In genomic region chr11:69211540-69212120, GRCh38 we compare ENCODE assay signal across 18 cellular contexts. TPM values are rescaled to one million over a fixed set of nuclear protein-coding genes. Genes with fewer than 3 reads are reported as not detected.
DNase-seq lines count a peak whose midpoint lies in the region; ATAC-seq and TF ChIP-seq lines count a peak whose summit lies in the region.
"Had no signal": no experiment of that assay in that cellular context is flagged by ENCODE, and none has a peak within 500 bp of the region (broad histone marks: within the 10 kb centered on the region; RNA-seq: fewer than 3 reads in every experiment).

No MANE protein-coding gene starts in this region.

- TF ChIP-seq CTCF in natural killer cell (IDR thresholded peaks at IDR 0.05) (no peak), brain (conservative IDR thresholded peaks at IDR 0.05) (no peak), osteocyte (IDR thresholded peaks at IDR 0.05) (no peak), nephron progenitor cell (IDR thresholded peaks at IDR 0.05) (no peak)

- H3K4me3 Mint-ChIP-seq in natural killer cell treated with Interleukin-12 subunit alpha and Interleukin-12 subunit beta and Interleukin-15 and Interleukin-18, amount 100 ng/mL, for 72 hours: no peak overlapping the region
- no peak overlapping the region for H3K4me3 Mint-ChIP-seq in natural killer cell
- no peak overlapping the region for H3K4me3 Mint-ChIP-seq in brain
- H3K4me3 Mint-ChIP-seq in osteocyte (ENCODE audit: unreplicated experiment): no peak overlapping the region
- H3K4me3 Mint-ChIP-seq in nephron progenitor cell: no peak overlapping the region
- H3K4me3 Mint-ChIP-seq: activated CD8-positive, alpha-beta T cell treated with anti-CD3 and anti-CD28 coated beads for 36 hours; effector memory CD8-positive, alpha-beta T cell had no signal

- no peaks in the 10 kb centered on the region for H3K36me3 Mint-ChIP-seq in natural killer cell treated with Interleukin-12 subunit alpha and Interleukin-12 subunit beta and Interleukin-15 and Interleukin-18, amount 100 ng/mL, for 72 hours
- H3K36me3 Mint-ChIP-seq in natural killer cell (no peaks in the 10 kb centered on the region), brain (no peaks in the 10 kb centered on the region), osteocyte (ENCODE audit: unreplicated experiment) (peaks cover 2% of the 10 kb centered on the region), nephron progenitor cell (ENCODE audit: low read depth) (no peaks in the 10 kb centered on the region)

- no peak for ATAC-seq in natural killer cell treated with Interleukin-12 subunit alpha and Interleukin-12 subunit beta and Interleukin-15 and Interleukin-18, amount 100 ng/mL, for 72 hours
- no peak for ATAC-seq in natural killer cell
- ATAC-seq: activated CD8-positive, alpha-beta T cell treated with anti-CD3 and anti-CD28 coated beads for 36 hours; effector memory CD8-positive, alpha-beta T cell had no signal

- H3K9me3 Mint-ChIP-seq in natural killer cell treated with Interleukin-12 subunit alpha and Interleukin-12 subunit beta and Interleukin-15 and Interleukin-18, amount 100 ng/mL, for 72 hours: peaks cover 5% of the 10 kb centered on the region
- H3K9me3 Mint-ChIP-seq in natural killer cell (peaks cover 0 to 5% of the 10 kb centered on the region in 2 donors), brain (peaks cover 0 to 10% (median 5%) of the 10 kb centered on the region in 5 experiments), osteocyte (ENCODE audit: unreplicated experiment) (peaks cover 6% of the 10 kb centered on the region), nephron progenitor cell (peaks cover 6% of the 10 kb centered on the region)
- H3K9me3 Mint-ChIP-seq: activated CD8-positive, alpha-beta T cell treated with anti-CD3 and anti-CD28 coated beads for 36 hours had no signal

- peaks cover 22 to 31% of the 10 kb centered on the region in 2 donors for H3K27me3 Mint-ChIP-seq in natural killer cell treated with Interleukin-12 subunit alpha and Interleukin-12 subunit beta and Interleukin-15 and Interleukin-18, amount 100 ng/mL, for 72 hours
- H3K27me3 Mint-ChIP-seq in natural killer cell (ENCODE audit: low read depth in 2 of 2) (peaks cover 24 to 31% of the 10 kb centered on the region in 2 donors), brain (peaks cover 18% of the 10 kb centered on the region), osteocyte (ENCODE audit: unreplicated experiment) (peaks cover 2% of the 10 kb centered on the region), nephron progenitor cell (ENCODE audit: low read depth, poor library complexity) (peaks cover 41% of the 10 kb centered on the region)

- intact Hi-C loops in natural killer cell (cut with micrococcal nuclease): no loop called here

- H3K27ac Mint-ChIP-seq in natural killer cell treated with Interleukin-12 subunit alpha and Interleukin-12 subunit beta and Interleukin-15 and Interleukin-18, amount 100 ng/mL, for 72 hours: no peak overlapping the region
- no peak overlapping the region for H3K27ac Mint-ChIP-seq in natural killer cell
- peak overlapping the region in 4 of 5 experiments; percentile 33 to 46 (median 35) for H3K27ac Mint-ChIP-seq in brain
- no peak overlapping the region for H3K27ac Mint-ChIP-seq in osteocyte (ENCODE audit: unreplicated experiment)
- no peak overlapping the region for H3K27ac Mint-ChIP-seq in nephron progenitor cell
- H3K27ac Mint-ChIP-seq: activated CD8-positive, alpha-beta T cell treated with anti-CD3 and anti-CD28 coated beads for 36 hours; effector memory CD8-positive, alpha-beta T cell had no signal

- H3K4me1 Mint-ChIP-seq in natural killer cell treated with Interleukin-12 subunit alpha and Interleukin-12 subunit beta and Interleukin-15 and Interleukin-18, amount 100 ng/mL, for 72 hours (ENCODE audit: low read depth in 2 of 2): no peaks in the 10 kb centered on the region
- no peaks in the 10 kb centered on the region for H3K4me1 Mint-ChIP-seq in natural killer cell
- peaks cover 30% of the 10 kb centered on the region for H3K4me1 Mint-ChIP-seq in brain
- H3K4me1 Mint-ChIP-seq in osteocyte (ENCODE audit: unreplicated experiment): no peaks in the 10 kb centered on the region
- peaks cover 23% of the 10 kb centered on the region for H3K4me1 Mint-ChIP-seq in nephron progenitor cell

- DNase-seq in natural killer cell treated with Interleukin-12 subunit alpha and Interleukin-12 subunit beta and Interleukin-15 and Interleukin-18, amount 100 ng/mL, for 72 hours (ENCODE audit: low spot score): peak; percentile 8
- DNase-seq in natural killer cell: no peak
- peak; percentile 17 for DNase-seq in osteocyte (ENCODE audit: extremely low spot score, unreplicated experiment)
- DNase-seq in nephron progenitor cell: no peak
- no peak for DNase-seq in epidermal melanocyte (ENCODE audit: insufficient read length, low spot score)
- no peak for DNase-seq in SIG-M5 treated with dmso at 0.1 percent for 504 hours (lab: John Stamatoyannopoulos, UW; ENCODE audit: unreplicated experiment)
- no peak for DNase-seq in SHP77 (lab: John Stamatoyannopoulos, UW)
- DNase-seq: activated CD8-positive, alpha-beta T cell treated with anti-CD3 and anti-CD28 coated beads for 36 hours; DMS79 treated with DMSO at 0.1 percent for 48 hours; effector memory CD8-positive, alpha-beta T cell; HCEC 1CT; Kasumi-1; NCI-H1048; NCI-H187; stimulated activated CD8-positive, alpha-beta memory T cell treated with anti-CD3 and anti-CD28 coated beads, Interleukin-4, amount 100 ng/mL, for 48 hours; SW 1271; T1000 had no signal

RNA-seq across cellular contexts. Expression of gene SMIM38, which starts 55.9 kb away (rescaled TPM):
- under 1 TPM in 1 of 2 donors, not detected in 1; 0.89 TPM for total RNA-seq in natural killer cell treated with Interleukin-12 subunit alpha and Interleukin-12 subunit beta and Interleukin-15 and Interleukin-18, amount 100 ng/mL, for 72 hours
- total RNA-seq in natural killer cell (under 1 TPM; 0.23 to 0.42 (median 0.40) TPM), osteocyte (0.73 and 1.0 TPM in 2 replicates)
- not detected for polyA plus RNA-seq in brain (ENCODE audit: insufficient read depth, low read depth, low replicate concordance)

Comparison
In these comparisons a context has a peak if more than half of its experiments do, and no peak if none do; other contexts are left out.
1. DNase-seq: peak in natural killer cell treated with Interleukin-12 subunit alpha and Interleukin-12 subunit beta and Interleukin-15 and Interleukin-18, amount 100 ng/mL, for 72 hours (single experiment) and osteocyte (single experiment); none in natural killer cell (single experiment), nephron progenitor cell (single experiment), epidermal melanocyte (single experiment), SIG-M5 treated with dmso at 0.1 percent for 504 hours (single experiment) and SHP77 (0 of 2).
2. H3K27ac Mint-ChIP-seq: peak in brain (4 of 5); none in natural killer cell treated with Interleukin-12 subunit alpha and Interleukin-12 subunit beta and Interleukin-15 and Interleukin-18, amount 100 ng/mL, for 72 hours (0 of 2), natural killer cell (0 of 2), osteocyte (single experiment) and nephron progenitor cell (single experiment).